Comparison of ENCODE assay signal across 8 cellular contexts in genomic region chr19:55165952-55166529, GRCh38. TPM values are rescaled to one million over a fixed set of nuclear protein-coding genes. Genes with fewer than 3 reads are reported as not detected.
DNase-seq lines count a peak whose midpoint lies in the region; ATAC-seq, FAIRE-seq and TF ChIP-seq lines count a peak whose summit lies in the region.

No MANE protein-coding gene starts in this region.

- H3K4me1 Mint-ChIP-seq in activated CD4-positive, alpha-beta T cell treated with anti-CD3 and anti-CD28 coated beads, Interleukin-2, amount 10 ng/mL, durations not matched to agents 7 days and 5 days, result peaks cover 12% of the 10 kb centered on the region
- peaks cover 8% of the 10 kb centered on the region for H3K4me1 Mint-ChIP-seq in mesothelial cell of epicardium

- H3K27ac ChIP-seq in endothelial cell of umbilical vein (ENCODE audit: insufficient read depth, low read depth, low read length), result no peak overlapping the region
- no peak overlapping the region for H3K27ac ChIP-seq in suprapubic skin

- TF ChIP-seq POLR2A in endothelial cell of umbilical vein (IDR thresholded peaks at IDR 0.05; ENCODE audit: low read depth, low read length) (no peak), suprapubic skin (IDR thresholded peaks at IDR 0.05) (no peak)

- H2AFZ ChIP-seq in endothelial cell of umbilical vein (ENCODE audit: low read depth, low read length), result peak overlapping the region; percentile 74

- peaks cover 15 to 17% of the 10 kb centered on the region in 2 experiments for H3K27me3 ChIP-seq in endothelial cell of umbilical vein (ENCODE audit: control insufficient read depth in 2 of 2, insufficient read depth in 2 of 2, low read length in 2 of 2)
- H3K27me3 ChIP-seq in suprapubic skin, result peaks cover 81% of the 10 kb centered on the region

- no peak overlapping the region for H3K27ac Mint-ChIP-seq in activated CD4-positive, alpha-beta T cell treated with anti-CD3 and anti-CD28 coated beads, Interleukin-2, amount 10 ng/mL, durations not matched to agents 7 days and 5 days
- H3K27ac Mint-ChIP-seq in mesothelial cell of epicardium, result peak overlapping the region; percentile 97

- H3K4me1 ChIP-seq in endothelial cell of umbilical vein (ENCODE audit: control insufficient read depth, extremely low read depth, insufficient read depth, low read length), result no peaks in the 10 kb centered on the region
- H3K4me1 ChIP-seq in suprapubic skin, result peaks cover 14% of the 10 kb centered on the region

- ATAC-seq in HG03135 (IDR thresholded peaks at IDR 0.05; ENCODE audit: unreplicated experiment), result peak; percentile 13

- CTCF ChIA-PET in activated CD4-positive, alpha-beta T cell treated with anti-CD3 and anti-CD28 coated beads, Interleukin-2, amount 10 ng/mL, durations not matched to agents 7 days and 5 days (lab: Charles Lee), result interaction anchor here (1.1 to 2.3 kb wide), 6 partner anchors 15 to 125 kb away, joined by 3 to 7 read pairs (median 3); no protein-coding TSS in a partner anchor
- CTCF ChIA-PET in endothelial cell of umbilical vein (lab: Charles Lee), result interaction anchor here (0.6 to 1.9 kb wide), 15 partner anchors 8 to 301 kb away, joined by 3 to 16 read pairs (median 4); partner anchors contain the start of genes PPP1R12C, PPP6R1, SYT5 and TNNI3

- 2% methylated on average over 7 of the region's 34 CpGs for WGBS in suprapubic skin

- FAIRE-seq in endothelial cell of umbilical vein (lab: Jason Lieb, UNC), result no peak

- peak; percentile 91 for DNase-seq in DMS 273 (lab: John Stamatoyannopoulos, UW; ENCODE audit: unreplicated experiment)
- peak; percentile 31 for DNase-seq in NCI-H446 treated with DMSO at 0.1 percent for 48 hours (lab: John Stamatoyannopoulos, UW)
- DNase-seq in activated CD4-positive, alpha-beta T cell treated with anti-CD3 and anti-CD28 coated beads, Interleukin-2, amount 10 ng/mL, durations not matched to agents 7 days and 5 days, result peak; percentile 48
- DNase-seq in endothelial cell of umbilical vein (ENCODE audit: low read depth, low spot score), result peak; percentile 66
- DNase-seq in mesothelial cell of epicardium (ENCODE audit: low spot score in 2 of 2, unreplicated experiment in 2 of 2), result peak in 1 of 2 experiments; percentile 78
- no peak for DNase-seq in suprapubic skin (ENCODE audit: low spot score in 2 of 2)
- no peak for DNase-seq in NCI-H187 treated with DMSO at 0.1 percent for 48 hours (lab: John Stamatoyannopoulos, UW)

- H3K9me3 Mint-ChIP-seq in activated CD4-positive, alpha-beta T cell treated with anti-CD3 and anti-CD28 coated beads, Interleukin-2, amount 10 ng/mL, durations not matched to agents 7 days and 5 days, result no peaks in the 10 kb centered on the region
- no peaks in the 10 kb centered on the region for H3K9me3 Mint-ChIP-seq in mesothelial cell of epicardium

- peak overlapping the region; percentile 79 for H3K4me3 Mint-ChIP-seq in activated CD4-positive, alpha-beta T cell treated with anti-CD3 and anti-CD28 coated beads, Interleukin-2, amount 10 ng/mL, durations not matched to agents 7 days and 5 days
- peak overlapping the region; percentile 94 for H3K4me3 Mint-ChIP-seq in mesothelial cell of epicardium

- peak overlapping the region; percentile 36 for H3K4me2 ChIP-seq in endothelial cell of umbilical vein (ENCODE audit: insufficient read depth, low read length)

- no peak overlapping the region for H3K9ac ChIP-seq in endothelial cell of umbilical vein (replicated peaks; ENCODE audit: extremely low read depth, insufficient read depth, low read length)

- intact Hi-C loops in endothelial cell of umbilical vein (cut with micrococcal nuclease), result loop anchor here (1.0 to 5.0 kb wide), 4 partner anchors 51 to 439 kb away; partner anchors contain the start of genes KMT5C, PPP6R1 and ZNF865

- POLR2A ChIA-PET in activated CD4-positive, alpha-beta T cell treated with anti-CD3 and anti-CD28 coated beads, Interleukin-2, amount 10 ng/mL, durations not matched to agents 7 days and 5 days (lab: Charles Lee), result interaction anchor here (0.5 kb wide), 2 partner anchors 96 to 968 kb away, joined by 3 read pairs; no protein-coding TSS in a partner anchor
- POLR2A ChIA-PET in endothelial cell of umbilical vein (lab: Charles Lee), result no interaction called here

- no peaks in the 10 kb centered on the region for H3K36me3 Mint-ChIP-seq in activated CD4-positive, alpha-beta T cell treated with anti-CD3 and anti-CD28 coated beads, Interleukin-2, amount 10 ng/mL, durations not matched to agents 7 days and 5 days (ENCODE audit: low read depth)
- H3K36me3 Mint-ChIP-seq in mesothelial cell of epicardium, result no peaks in the 10 kb centered on the region

- H3K27me3 Mint-ChIP-seq in activated CD4-positive, alpha-beta T cell treated with anti-CD3 and anti-CD28 coated beads, Interleukin-2, amount 10 ng/mL, durations not matched to agents 7 days and 5 days, result peaks cover 50% of the 10 kb centered on the region
- peaks cover 56% of the 10 kb centered on the region for H3K27me3 Mint-ChIP-seq in mesothelial cell of epicardium (ENCODE audit: low read depth)

- BruUV-seq in endothelial cell of umbilical vein (replicated peaks; lab: Mats Ljungman, UMichigan), result no TSS peak

- no peaks in the 10 kb centered on the region for H3K9me1 ChIP-seq in endothelial cell of umbilical vein (replicated peaks; ENCODE audit: control insufficient read depth, extremely low read depth, insufficient read depth, low read length)

- no peaks in the 10 kb centered on the region for H4K20me1 ChIP-seq in endothelial cell of umbilical vein (replicated peaks; ENCODE audit: control insufficient read depth, extremely low read depth, insufficient read depth, low read length)

- no peaks in the 10 kb centered on the region for H3K79me2 ChIP-seq in endothelial cell of umbilical vein (ENCODE audit: control insufficient read depth, insufficient read depth, low read length)

- H3K4me3 ChIP-seq in endothelial cell of umbilical vein (replicated peaks in 1 of 3; ENCODE audit: insufficient read depth in 1 of 3, low read depth in 1 of 3, low read length in 3 of 3) (peak overlapping the region in 2 of 3 experiments; percentile 25 to 52), suprapubic skin (peak overlapping the region; percentile 53)

- dilution Hi-C loops in endothelial cell of umbilical vein (cut with MboI; ENCODE audit: extremely low pct_ligation_motif_present, low sequenced_read_pairs), result no loop called here

- H3K9me3 ChIP-seq in endothelial cell of umbilical vein (replicated peaks; ENCODE audit: control insufficient read depth, insufficient read depth, low read length) (no peaks in the 10 kb centered on the region), suprapubic skin (no peaks in the 10 kb centered on the region)

- H3K36me3 ChIP-seq in endothelial cell of umbilical vein (ENCODE audit: control insufficient read depth in 2 of 2, extremely low read depth in 1 of 2, insufficient read depth in 2 of 2, low read length in 2 of 2) (no peaks in the 10 kb centered on the region), suprapubic skin (no peaks in the 10 kb centered on the region)

- TF ChIP-seq CTCF in endothelial cell of umbilical vein (IDR thresholded peaks at IDR 0.05; ENCODE audit: extremely low read depth in 1 of 2, insufficient read depth in 1 of 2, low read depth in 1 of 2, low read length in 2 of 2) (peak; percentile 59 to 84), mesothelial cell of epicardium (IDR thresholded peaks at IDR 0.05; ENCODE audit: unreplicated experiment) (no peak), suprapubic skin (IDR thresholded peaks at IDR 0.05) (no peak)

- no peak for TF ChIP-seq EP300 in suprapubic skin (IDR thresholded peaks at IDR 0.05)

RNA-seq across cellular contexts. Expression of gene DNAAF3, which starts 0.4 kb away (rescaled TPM):
- not detected for total RNA-seq in activated CD4-positive, alpha-beta T cell treated with anti-CD3 and anti-CD28 coated beads, Interleukin-2, amount 10 ng/mL, durations not matched to agents 7 days and 5 days
- 0.62 TPM in 1 of 2 replicates, not detected in the other for total RNA-seq in endothelial cell of umbilical vein
- 0.56 and 0.75 TPM in 2 replicates for polyA plus RNA-seq in endothelial cell of umbilical vein
- 0.14 and 0.23 TPM in 2 replicates for polyA plus RNA-seq in endothelial cell of umbilical vein (2011; cell fraction: cytosol; rRNA removed)
- 1.4 and 1.7 TPM in 2 replicates for polyA plus RNA-seq in endothelial cell of umbilical vein (2011; cell fraction: nucleus; rRNA removed)
- 0.78 and 0.91 TPM in 2 replicates for polyA plus RNA-seq in endothelial cell of umbilical vein (2012)
- 0.49 and 0.66 TPM in 2 replicates for polyA minus RNA-seq in endothelial cell of umbilical vein
- polyA minus RNA-seq in endothelial cell of umbilical vein (2011; cell fraction: cytosol; rRNA and poly(A)+ RNA removed), result 9.1 TPM
- polyA minus RNA-seq in endothelial cell of umbilical vein (2011; cell fraction: nucleus; rRNA and poly(A)+ RNA removed), result 0.34 TPM in 1 of 2 replicates, not detected in the other
- total RNA-seq in mesothelial cell of epicardium, result 2.9 to 4.4 TPM (median 3.3 TPM) in 3 replicates
- 10 to 100 TPM in 1 of 4 donors, 1 to 10 TPM in 1, under 1 TPM in 2; 0.48 to 10.6 (median 3.1) TPM for total RNA-seq in suprapubic skin

RNA-seq across cellular contexts. Expression of gene TNNI3, which starts 8.5 kb away (rescaled TPM):
- not detected for total RNA-seq in activated CD4-positive, alpha-beta T cell treated with anti-CD3 and anti-CD28 coated beads, Interleukin-2, amount 10 ng/mL, durations not matched to agents 7 days and 5 days
- not detected in 2 replicates for total RNA-seq in endothelial cell of umbilical vein
- polyA plus RNA-seq in endothelial cell of umbilical vein, result not detected in 2 replicates
- polyA plus RNA-seq in endothelial cell of umbilical vein (2011; cell fraction: cytosol; rRNA removed), result not detected in 2 replicates
- polyA plus RNA-seq in endothelial cell of umbilical vein (2011; cell fraction: nucleus; rRNA removed), result not detected in 2 replicates
- polyA plus RNA-seq in endothelial cell of umbilical vein (2012), result not detected in 2 replicates
- 0.57 TPM in 1 of 2 replicates, not detected in the other for polyA minus RNA-seq in endothelial cell of umbilical vein
- 1.6 TPM for polyA minus RNA-seq in endothelial cell of umbilical vein (2011; cell fraction: cytosol; rRNA and poly(A)+ RNA removed)
- not detected in 2 replicates for polyA minus RNA-seq in endothelial cell of umbilical vein (2011; cell fraction: nucleus; rRNA and poly(A)+ RNA removed)
- 6.3 to 9.1 TPM (median 8.9 TPM) in 3 replicates for total RNA-seq in mesothelial cell of epicardium
- total RNA-seq in suprapubic skin, result 1 to 10 TPM; 1.7 to 4.7 (median 3.2) TPM

RNA-seq across cellular contexts. Expression of gene SYT5, which starts 14.0 kb away (rescaled TPM):
- under 1 TPM in 1 of 2 experiments, not detected in 1; 0.17 TPM for total RNA-seq in activated CD4-positive, alpha-beta T cell treated with anti-CD3 and anti-CD28 coated beads, Interleukin-2, amount 10 ng/mL, durations not matched to agents 7 days and 5 days
- 0.42 TPM in 1 of 2 replicates, not detected in the other for total RNA-seq in endothelial cell of umbilical vein
- polyA plus RNA-seq in endothelial cell of umbilical vein, result not detected in 2 replicates
- polyA plus RNA-seq in endothelial cell of umbilical vein (2011; cell fraction: cytosol; rRNA removed), result not detected in 2 replicates
- not detected in 2 replicates for polyA plus RNA-seq in endothelial cell of umbilical vein (2011; cell fraction: nucleus; rRNA removed)
- not detected in 2 replicates for polyA plus RNA-seq in endothelial cell of umbilical vein (2012)
- 0.10 TPM in 1 of 2 replicates, not detected in the other for polyA minus RNA-seq in endothelial cell of umbilical vein
- polyA minus RNA-seq in endothelial cell of umbilical vein (2011; cell fraction: cytosol; rRNA and poly(A)+ RNA removed), result not detected
- polyA minus RNA-seq in endothelial cell of umbilical vein (2011; cell fraction: nucleus; rRNA and poly(A)+ RNA removed), result not detected in 2 replicates
- 0.32 to 0.67 TPM (median 0.47 TPM) in 3 replicates for total RNA-seq in mesothelial cell of epicardium
- total RNA-seq in suprapubic skin, result 1 to 10 TPM in 3 of 4 donors, not detected in 1; 1.1 to 7.8 (median 6.8) TPM

RNA-seq across cellular contexts. Expression of gene TNNT1, which starts 17.0 kb away (rescaled TPM):
- under 1 TPM in 1 of 2 experiments, not detected in 1; 0.32 TPM for total RNA-seq in activated CD4-positive, alpha-beta T cell treated with anti-CD3 and anti-CD28 coated beads, Interleukin-2, amount 10 ng/mL, durations not matched to agents 7 days and 5 days
- total RNA-seq in endothelial cell of umbilical vein, result 0.51 and 0.92 TPM in 2 replicates
- polyA plus RNA-seq in endothelial cell of umbilical vein, result 0.18 and 0.22 TPM in 2 replicates
- polyA plus RNA-seq in endothelial cell of umbilical vein (2011; cell fraction: cytosol; rRNA removed), result 0.35 and 0.39 TPM in 2 replicates
- polyA plus RNA-seq in endothelial cell of umbilical vein (2011; cell fraction: nucleus; rRNA removed), result 0.18 TPM in 1 of 2 replicates, not detected in the other
- polyA plus RNA-seq in endothelial cell of umbilical vein (2012), result 0.82 and 0.91 TPM in 2 replicates
- 5.8 and 5.9 TPM in 2 replicates for polyA minus RNA-seq in endothelial cell of umbilical vein
- polyA minus RNA-seq in endothelial cell of umbilical vein (2011; cell fraction: cytosol; rRNA and poly(A)+ RNA removed), result 8.9 TPM
- not detected in 2 replicates for polyA minus RNA-seq in endothelial cell of umbilical vein (2011; cell fraction: nucleus; rRNA and poly(A)+ RNA removed)
- 47.5 to 57.5 TPM (median 48.9 TPM) in 3 replicates for total RNA-seq in mesothelial cell of epicardium
- 10 to 100 TPM; 13.6 to 46.7 (median 19.6) TPM for total RNA-seq in suprapubic skin

RNA-seq across cellular contexts. Expression of gene PTPRH, which starts 43.3 kb away (rescaled TPM):
- total RNA-seq in activated CD4-positive, alpha-beta T cell treated with anti-CD3 and anti-CD28 coated beads, Interleukin-2, amount 10 ng/mL, durations not matched to agents 7 days and 5 days, result not detected
- total RNA-seq in endothelial cell of umbilical vein (0.51 and 1.00 TPM in 2 replicates), mesothelial cell of epicardium (10.4 to 10.7 TPM (median 10.5 TPM) in 3 replicates), suprapubic skin (1 to 10 TPM in 2 of 4 donors, under 1 TPM in 1, not detected in 1; 0.34 to 1.4 (median 1.1) TPM)
- polyA plus RNA-seq in endothelial cell of umbilical vein, result 0.10 and 0.14 TPM in 2 replicates
- 0.14 and 0.18 TPM in 2 replicates for polyA plus RNA-seq in endothelial cell of umbilical vein (2011; cell fraction: cytosol; rRNA removed)
- polyA plus RNA-seq in endothelial cell of umbilical vein (2011; cell fraction: nucleus; rRNA removed), result 0.38 and 0.55 TPM in 2 replicates
- 1.9 and 2.6 TPM in 2 replicates for polyA plus RNA-seq in endothelial cell of umbilical vein (2012)
- 2.1 TPM in 2 replicates for polyA minus RNA-seq in endothelial cell of umbilical vein
- polyA minus RNA-seq in endothelial cell of umbilical vein (2011; cell fraction: cytosol; rRNA and poly(A)+ RNA removed), result 2.5 TPM
- 0.19 TPM in 1 of 2 replicates, not detected in the other for polyA minus RNA-seq in endothelial cell of umbilical vein (2011; cell fraction: nucleus; rRNA and poly(A)+ RNA removed)

Comparison
In these comparisons a context has a peak if more than half of its experiments do, and no peak if none do; other contexts are left out.
1. DNase-seq: peak in DMS 273 (single experiment), NCI-H446 treated with DMSO at 0.1 percent for 48 hours (single experiment), activated CD4-positive, alpha-beta T cell treated with anti-CD3 and anti-CD28 coated beads, Interleukin-2, amount 10 ng/mL, durations not matched to agents 7 days and 5 days (single experiment) and endothelial cell of umbilical vein (single experiment); none in suprapubic skin (0 of 2) and NCI-H187 treated with DMSO at 0.1 percent for 48 hours (single experiment).
2. CTCF ChIP-seq: peak in endothelial cell of umbilical vein (2 of 2); none in mesothelial cell of epicardium (single experiment) and suprapubic skin (0 of 2).